ENCODE assay signal across 1 cellular context in genomic region chr5:170268884-170269283, GRCh38.
TF ChIP-seq lines count a peak whose summit lies in the region.

No MANE protein-coding gene starts in this region.

TF ChIP-seq in H1, 55 proteins besides CTCF, POLR2A, EP300 and RAD21:
- TF ChIP-seq CHD7 (IDR thresholded peaks at IDR 0.05; ENCODE audit: insufficient replicate concordance, low read length): no peak
- no peak for TF ChIP-seq ATF2 (IDR thresholded peaks at IDR 0.05; ENCODE audit: low read length)
- TF ChIP-seq USF2 (IDR thresholded peaks at IDR 0.05; ENCODE audit: low read length): no peak
- TF ChIP-seq E2F6 (IDR thresholded peaks at IDR 0.05): no peak
- no peak for TF ChIP-seq SP1 (IDR thresholded peaks at IDR 0.05; ENCODE audit: low read depth, low read length)
- TF ChIP-seq JUND (IDR thresholded peaks at IDR 0.05; ENCODE audit: low read length): no peak
- no peak for TF ChIP-seq PHF8 (conservative IDR thresholded peaks at IDR 0.05; ENCODE audit: low read depth, low read length)
- no peak for TF ChIP-seq BRCA1 (IDR thresholded peaks at IDR 0.05; ENCODE audit: low read depth, low read length)
- TF ChIP-seq NRF1 (IDR thresholded peaks at IDR 0.05; ENCODE audit: low read depth, low read length): no peak
- no peak for TF ChIP-seq TAF1 (IDR thresholded peaks at IDR 0.05; ENCODE audit: low read depth, low read length)
- no peak for TF ChIP-seq SIN3A (conservative IDR thresholded peaks at IDR 0.05 in 1 of 2, IDR thresholded peaks at IDR 0.05 in 1 of 2; ENCODE audit: low read depth in 1 of 2, low read length in 2 of 2)
- no peak for TF ChIP-seq SP2 (IDR thresholded peaks at IDR 0.05; ENCODE audit: low read length)
- no peak for TF ChIP-seq RBBP5 (IDR thresholded peaks at IDR 0.05; ENCODE audit: borderline replicate concordance, low read depth, low read length)
- TF ChIP-seq CHD2 (IDR thresholded peaks at IDR 0.05; ENCODE audit: low read length): no peak
- no peak for TF ChIP-seq BACH1 (IDR thresholded peaks at IDR 0.05; ENCODE audit: low read length)
